1 cellular context compared by ENCODE assay signal in genomic region chr9:128528445-128529160, GRCh38.
TF ChIP-seq lines count a peak whose summit lies in the region.

No MANE protein-coding gene starts in this region.

TF ChIP-seq in IMR-90, 13 proteins besides CTCF, POLR2A, EP300 and RAD21:
- TF ChIP-seq CHD1 (IDR thresholded peaks at IDR 0.05; ENCODE audit: low read depth, low read length) (no peak), USF2 (IDR thresholded peaks at IDR 0.05; ENCODE audit: low read depth, low read length) (no peak), BHLHE40 (IDR thresholded peaks at IDR 0.05; ENCODE audit: low read depth, low read length) (no peak), SMC3 (IDR thresholded peaks at IDR 0.05; ENCODE audit: low read depth, low read length) (no peak), RCOR1 (IDR thresholded peaks at IDR 0.05; ENCODE audit: insufficient replicate concordance, low read length) (no peak), RFX5 (IDR thresholded peaks at IDR 0.05; ENCODE audit: low read depth, low read length) (no peak), MAFK (IDR thresholded peaks at IDR 0.05; ENCODE audit: low read depth, low read length) (no peak), CEBPB (IDR thresholded peaks at IDR 0.05; ENCODE audit: low read depth, low read length) (no peak), MXI1 (IDR thresholded peaks at IDR 0.05; ENCODE audit: borderline replicate concordance, low read depth, low read length) (no peak), NFE2L2 (IDR thresholded peaks at IDR 0.05; ENCODE audit: low read depth, low read length) (no peak)
